Comparison of ENCODE assay signal across 33 cellular contexts in the genomic region with DNA sequence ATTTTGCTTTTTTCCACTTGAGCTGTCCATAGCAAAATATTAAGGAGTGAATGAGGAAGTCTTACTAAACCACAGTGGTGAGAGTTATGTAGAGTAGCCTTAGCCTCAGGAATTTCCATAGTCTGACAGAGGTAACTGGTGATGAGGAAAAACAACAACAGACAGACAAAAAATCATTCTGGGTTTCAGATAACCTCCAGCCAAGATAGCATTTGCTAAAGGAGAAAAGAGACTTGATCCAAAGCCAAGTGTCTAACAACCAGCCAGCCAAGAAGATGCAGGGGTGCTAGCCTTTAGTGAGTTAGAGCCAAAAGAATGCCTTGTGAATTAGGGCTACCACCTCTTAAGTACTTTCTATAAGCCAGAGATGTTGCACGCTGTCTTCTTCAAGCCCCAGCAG.
"Had no signal": no experiment of that assay in that cellular context is flagged by ENCODE, and none has a peak within 500 bp of the region (broad histone marks: within the 10 kb centered on the region; RNA-seq: fewer than 3 reads in every experiment).

No MANE protein-coding gene starts in this region.

- H3K4me1 ChIP-seq: adrenal gland, ascending aorta, gastroesophageal sphincter, thyroid gland, upper lobe of right lung had no signal

- ATAC-seq: gastroesophageal sphincter; naive thymus-derived CD4-positive, alpha-beta T cell; sciatic nerve; stimulated activated memory B cell treated with anti-CD40 and anti-IgM and Interleukin-4, amounts not matched to agents 10 μg/mL and 1 μg/mL and 100 μg/mL, for 72 hours; stimulated activated naive CD8-positive, alpha-beta T cell treated with anti-CD3 and anti-CD28 coated beads, Interleukin-15, amount 100 ng/mL, for 72 hours; T-helper 17 cell; upper lobe of right lung had no signal

- H3K9me3 Mint-ChIP-seq: activated CD4-positive, alpha-beta memory T cell treated with anti-CD3 and anti-CD28 coated beads for 36 hours; activated CD4-positive, alpha-beta T cell treated with anti-CD3 and anti-CD28 coated beads, Interleukin-2, amount 10 ng/mL, durations not matched to agents 24 days and 14 days; activated naive CD4-positive, alpha-beta T cell treated with anti-CD3 and anti-CD28 coated beads for 36 hours; activated naive CD8-positive, alpha-beta T cell treated with anti-CD3 and anti-CD28 coated beads for 36 hours; stimulated activated naive CD8-positive, alpha-beta T cell treated with anti-CD3 and anti-CD28 coated beads, Interleukin-15, amount 100 ng/mL, for 72 hours had no signal

- H3K79me2 ChIP-seq: hepatocyte had no signal

- H3K4me3 Mint-ChIP-seq: activated CD4-positive, alpha-beta memory T cell treated with anti-CD3 and anti-CD28 coated beads for 36 hours; activated CD4-positive, alpha-beta T cell treated with anti-CD3 and anti-CD28 coated beads, Interleukin-2, amount 10 ng/mL, durations not matched to agents 24 days and 14 days; activated naive CD4-positive, alpha-beta T cell treated with anti-CD3 and anti-CD28 coated beads for 36 hours; activated naive CD8-positive, alpha-beta T cell treated with anti-CD3 and anti-CD28 coated beads for 36 hours; activated T-helper 1 cell treated with anti-CD3 and anti-CD28 coated beads, Interleukin-12 subunit alpha, Interleukin-12 subunit beta, Interleukin-2, Interleukin-4 antibody, amounts not matched to agents 30 ng/mL and 10 ng/mL and 1 ng/mL, durations not matched to agents 14 hours and 24 hours and 36 hours; naive thymus-derived CD4-positive, alpha-beta T cell; stimulated activated memory B cell treated with anti-CD40 and anti-IgM and Interleukin-4, amounts not matched to agents 10 μg/mL and 1 μg/mL and 100 μg/mL, for 72 hours; stimulated activated naive CD8-positive, alpha-beta T cell treated with anti-CD3 and anti-CD28 coated beads, Interleukin-15, amount 100 ng/mL, for 72 hours; T-helper 17 cell had no signal

- H3K36me3 Mint-ChIP-seq: activated CD4-positive, alpha-beta memory T cell treated with anti-CD3 and anti-CD28 coated beads for 36 hours; activated naive CD8-positive, alpha-beta T cell treated with anti-CD3 and anti-CD28 coated beads for 36 hours; naive thymus-derived CD4-positive, alpha-beta T cell; stimulated activated memory B cell treated with anti-CD40 and anti-IgM and Interleukin-4, amounts not matched to agents 10 μg/mL and 1 μg/mL and 100 μg/mL, for 72 hours had no signal

- H3K27ac ChIP-seq: adrenal gland, ascending aorta, coronary artery, dorsolateral prefrontal cortex, gastroesophageal sphincter, hepatocyte, ovary, thyroid gland, upper lobe of right lung had no signal

- H3K4me2 ChIP-seq: hepatocyte had no signal

- H3K4me1 Mint-ChIP-seq: activated CD4-positive, alpha-beta T cell treated with anti-CD3 and anti-CD28 coated beads, Interleukin-2, amount 10 ng/mL, durations not matched to agents 24 days and 14 days; activated naive CD8-positive, alpha-beta T cell treated with anti-CD3 and anti-CD28 coated beads for 36 hours; naive thymus-derived CD4-positive, alpha-beta T cell; stimulated activated memory B cell treated with anti-CD40 and anti-IgM and Interleukin-4, amounts not matched to agents 10 μg/mL and 1 μg/mL and 100 μg/mL, for 72 hours; stimulated activated naive CD8-positive, alpha-beta T cell treated with anti-CD3 and anti-CD28 coated beads, Interleukin-15, amount 100 ng/mL, for 72 hours; T-helper 17 cell had no signal

- H3K27ac Mint-ChIP-seq: activated CD4-positive, alpha-beta memory T cell treated with anti-CD3 and anti-CD28 coated beads for 36 hours; activated CD4-positive, alpha-beta T cell treated with anti-CD3 and anti-CD28 coated beads, Interleukin-2, amount 10 ng/mL, durations not matched to agents 24 days and 14 days; activated naive CD4-positive, alpha-beta T cell treated with anti-CD3 and anti-CD28 coated beads for 36 hours; activated naive CD8-positive, alpha-beta T cell treated with anti-CD3 and anti-CD28 coated beads for 36 hours; activated T-helper 1 cell treated with anti-CD3 and anti-CD28 coated beads, Interleukin-12 subunit alpha, Interleukin-12 subunit beta, Interleukin-2, Interleukin-4 antibody, amounts not matched to agents 30 ng/mL and 10 ng/mL and 1 ng/mL, durations not matched to agents 14 hours and 24 hours and 36 hours; naive thymus-derived CD4-positive, alpha-beta T cell; progenitor cell of endocrine pancreas; stimulated activated memory B cell treated with anti-CD40 and anti-IgM and Interleukin-4, amounts not matched to agents 10 μg/mL and 1 μg/mL and 100 μg/mL, for 72 hours; stimulated activated naive CD8-positive, alpha-beta T cell treated with anti-CD3 and anti-CD28 coated beads, Interleukin-15, amount 100 ng/mL, for 72 hours; T-helper 17 cell had no signal

- H3K27me3 Mint-ChIP-seq: activated CD4-positive, alpha-beta memory T cell treated with anti-CD3 and anti-CD28 coated beads for 36 hours; activated CD4-positive, alpha-beta T cell treated with anti-CD3 and anti-CD28 coated beads, Interleukin-2, amount 10 ng/mL, durations not matched to agents 24 days and 14 days; progenitor cell of endocrine pancreas; stimulated activated memory B cell treated with anti-CD40 and anti-IgM and Interleukin-4, amounts not matched to agents 10 μg/mL and 1 μg/mL and 100 μg/mL, for 72 hours; stimulated activated naive CD8-positive, alpha-beta T cell treated with anti-CD3 and anti-CD28 coated beads, Interleukin-15, amount 100 ng/mL, for 72 hours; T-helper 17 cell had no signal

- H3K27me3 ChIP-seq: adrenal gland, ascending aorta, dorsolateral prefrontal cortex, gastroesophageal sphincter, hepatocyte, ovary, thyroid gland, upper lobe of right lung had no signal

- H3K9me3 ChIP-seq: adrenal gland, ascending aorta, gastroesophageal sphincter, ovary, thyroid gland, upper lobe of right lung had no signal

- DNase-seq: activated CD4-positive, alpha-beta memory T cell treated with anti-CD3 and anti-CD28 coated beads for 36 hours; activated CD4-positive, alpha-beta T cell treated with anti-CD3 and anti-CD28 coated beads, Interleukin-2, amount 10 ng/mL, durations not matched to agents 24 days and 14 days; activated CD4-positive, CD25-positive, alpha-beta regulatory T cell treated with anti-CD3 and anti-CD28 coated beads, Interleukin-2, amount 50 U/mL, for 72 hours; activated CD8-positive, alpha-beta memory T cell treated with anti-CD3 and anti-CD28 coated beads, Interleukin-2, amount 50 U/mL, for 4 hours; activated effector memory CD4-positive, alpha-beta T cell treated with anti-CD3 and anti-CD28 coated beads, Interleukin-2, amount 50 U/mL, for 16 hours; activated naive CD4-positive, alpha-beta T cell treated with anti-CD3 and anti-CD28 coated beads for 36 hours; activated naive CD8-positive, alpha-beta T cell treated with anti-CD3 and anti-CD28 coated beads for 36 hours; activated T-cell treated with anti-CD3 and anti-CD28 coated beads, Interleukin-2, amount 50 U/mL, for 1 hour; adrenal gland; cerebellar nuclear complex; dorsolateral prefrontal cortex; effector memory CD4-positive, alpha-beta T cell; midbrain; naive thymus-derived CD4-positive, alpha-beta T cell; ovary; retina; small intestine; stimulated activated CD4-positive, alpha-beta T cell treated with anti-CD3 and anti-CD28 coated beads, Interleukin-1b, Interleukin-23, amount 100 ng/mL, for 48 hours; stimulated activated CD4-positive, alpha-beta T cell treated with anti-CD3 and anti-CD28 coated beads, Interleukin-4, amount 100 ng/mL, for 4 hours; stimulated activated CD8-positive, alpha-beta memory T cell treated with anti-CD3 and anti-CD28 coated beads, Interleukin-4, amount 100 ng/mL, for 48 hours; stimulated activated naive CD8-positive, alpha-beta T cell treated with anti-CD3 and anti-CD28 coated beads, Interleukin-15, amount 100 ng/mL, for 72 hours; T-helper 17 cell; T1000; thyroid gland; upper lobe of right lung had no signal

- H2AFZ ChIP-seq: hepatocyte had no signal
